ENCODE assay signal across 24 cellular contexts in genomic region chr12:131024026-131024425, GRCh38.
"Had no signal": no experiment of that assay in that cellular context is flagged by ENCODE, and none has a peak within 500 bp of the region (broad histone marks: within the 10 kb centered on the region; RNA-seq: fewer than 3 reads in every experiment).

No MANE protein-coding gene starts in this region.

- H3K9me3 Mint-ChIP-seq: memory B cell; naive thymus-derived CD4-positive, alpha-beta T cell; natural killer cell treated with Interleukin-12 subunit alpha and Interleukin-12 subunit beta and Interleukin-15 and Interleukin-18, amount 100 ng/mL, for 72 hours; stimulated activated naive B cell treated with anti-CD40 and anti-IgM and Interleukin-4, amounts not matched to agents 10 μg/mL and 1 μg/mL and 100 μg/mL, for 72 hours; stimulated activated naive CD8-positive, alpha-beta T cell treated with anti-CD3 and anti-CD28 coated beads, Interleukin-15, Interleukin-2, amounts not matched to agents 100 ng/mL and 50 ng/mL, for 24 hours had no signal

- H3K36me3 ChIP-seq: left lung, ovary, suprapubic skin, thoracic aorta, tibial artery, uterus had no signal

- ATAC-seq: left cardiac atrium; left lung; mucosa of descending colon; naive thymus-derived CD4-positive, alpha-beta T cell; natural killer cell treated with Interleukin-12 subunit alpha and Interleukin-12 subunit beta and Interleukin-15 and Interleukin-18, amount 100 ng/mL, for 72 hours; stimulated activated naive B cell treated with anti-CD40 and anti-IgM and Interleukin-4, amounts not matched to agents 10 μg/mL and 1 μg/mL and 100 μg/mL, for 72 hours had no signal

- H3K4me2 ChIP-seq: smooth muscle cell had no signal

- H3K27me3 Mint-ChIP-seq: stimulated activated naive CD8-positive, alpha-beta T cell treated with anti-CD3 and anti-CD28 coated beads, Interleukin-15, Interleukin-2, amounts not matched to agents 100 ng/mL and 50 ng/mL, for 24 hours had no signal

- H3K4me3 ChIP-seq: left lung, mucosa of descending colon, ovary, right atrium auricular region, sigmoid colon, smooth muscle cell, suprapubic skin, thoracic aorta, tibial artery, uterus had no signal

- H3K4me3 Mint-ChIP-seq: memory B cell; naive thymus-derived CD4-positive, alpha-beta T cell; natural killer cell treated with Interleukin-12 subunit alpha and Interleukin-12 subunit beta and Interleukin-15 and Interleukin-18, amount 100 ng/mL, for 72 hours; stimulated activated naive B cell treated with anti-CD40 and anti-IgM and Interleukin-4, amounts not matched to agents 10 μg/mL and 1 μg/mL and 100 μg/mL, for 72 hours; stimulated activated naive CD8-positive, alpha-beta T cell treated with anti-CD3 and anti-CD28 coated beads, Interleukin-15, Interleukin-2, amounts not matched to agents 100 ng/mL and 50 ng/mL, for 24 hours; type B pancreatic cell had no signal

- H3K4me1 Mint-ChIP-seq: memory B cell had no signal

- H3K4me1 ChIP-seq: left lung, tibial artery, uterus had no signal

- H3K36me3 Mint-ChIP-seq: memory B cell; naive thymus-derived CD4-positive, alpha-beta T cell; natural killer cell treated with Interleukin-12 subunit alpha and Interleukin-12 subunit beta and Interleukin-15 and Interleukin-18, amount 100 ng/mL, for 72 hours; stimulated activated naive B cell treated with anti-CD40 and anti-IgM and Interleukin-4, amounts not matched to agents 10 μg/mL and 1 μg/mL and 100 μg/mL, for 72 hours; type B pancreatic cell had no signal

- H3K27me3 ChIP-seq: left lung, ovary, right atrium auricular region, tibial artery, uterus had no signal

- H3K9me3 ChIP-seq: left lung, mucosa of descending colon, ovary, right atrium auricular region, sigmoid colon, suprapubic skin, thoracic aorta, tibial artery, uterus had no signal

- H3K27ac ChIP-seq: left lung, ovary, sigmoid colon, suprapubic skin, thoracic aorta, tibial artery, uterus had no signal

- DNase-seq: head of caudate nucleus; hippocampal formation; kidney glomerular epithelial cell; left cardiac atrium; midbrain; mucosa of descending colon; naive thymus-derived CD4-positive, alpha-beta T cell; ovary; sigmoid colon; stimulated activated CD4-positive, alpha-beta T cell treated with anti-CD3 and anti-CD28 coated beads, Interleukin-1b, Interleukin-23, amount 100 ng/mL, for 48 hours; stimulated activated CD4-positive, alpha-beta T cell treated with anti-CD3 and anti-CD28 coated beads, Interleukin-2, amount 100 ng/mL, for 48 hours; stimulated activated naive B cell treated with anti-CD40 and anti-IgM and Interleukin-4, amounts not matched to agents 10 μg/mL and 1 μg/mL and 100 μg/mL, for 72 hours; tibial artery; uterus had no signal

- H3K27ac Mint-ChIP-seq: memory B cell; naive thymus-derived CD4-positive, alpha-beta T cell; natural killer cell treated with Interleukin-12 subunit alpha and Interleukin-12 subunit beta and Interleukin-15 and Interleukin-18, amount 100 ng/mL, for 72 hours; progenitor cell of endocrine pancreas; stimulated activated naive B cell treated with anti-CD40 and anti-IgM and Interleukin-4, amounts not matched to agents 10 μg/mL and 1 μg/mL and 100 μg/mL, for 72 hours; stimulated activated naive CD8-positive, alpha-beta T cell treated with anti-CD3 and anti-CD28 coated beads, Interleukin-15, Interleukin-2, amounts not matched to agents 100 ng/mL and 50 ng/mL, for 24 hours had no signal
